Comparison of ENCODE assay signal across 1 cellular context in genomic region chr12:94875525-94875924, GRCh38.
TF ChIP-seq lines count a peak whose summit lies in the region.

No MANE protein-coding gene starts in this region.

TF ChIP-seq in HepG2, 621 proteins besides CTCF, POLR2A, EP300 and RAD21:
- TF ChIP-seq SMC3 (IDR thresholded peaks at IDR 0.05; ENCODE audit: low read length) (peak; percentile 18; the same call in 1 of the 2 replicates), CREB1 (IDR thresholded peaks at IDR 0.05) (no peak), CREB1 (CRISPR knock-in tag; IDR thresholded peaks at IDR 0.05) (no peak), BHLHE40 (IDR thresholded peaks at IDR 0.05; ENCODE audit: low read length) (peak; percentile 41), BCL6 (CRISPR knock-in tag; IDR thresholded peaks at IDR 0.05) (peak; percentile 41; the same call in 1 of the 2 replicates), JDP2 (CRISPR knock-in tag; IDR thresholded peaks at IDR 0.05; ENCODE audit: borderline replicate concordance) (no peak), STAG1 (CRISPR knock-in tag; IDR thresholded peaks at IDR 0.05) (peak; percentile 66)
